ENCODE assay signal across 11 cellular contexts in the genomic region with DNA sequence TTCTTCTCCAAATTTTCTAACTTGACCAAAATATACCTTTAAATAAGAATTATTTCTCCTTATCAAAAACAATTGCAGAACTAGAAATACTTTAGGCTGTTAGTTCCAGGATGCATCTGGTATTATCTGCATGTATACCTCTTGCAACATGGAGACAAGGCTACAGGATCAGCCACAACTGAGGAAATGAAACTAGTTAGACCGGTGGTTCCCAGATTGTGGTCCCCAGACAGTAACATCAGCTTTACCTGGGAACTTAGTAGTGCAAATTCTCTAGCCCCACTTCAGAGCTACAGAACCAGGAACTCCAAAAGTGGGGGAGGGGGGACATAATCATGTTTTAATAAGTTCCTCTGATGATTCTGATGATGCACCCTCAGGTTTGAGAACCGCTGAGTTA.
A peak's percentile ranks its signal among the peaks of the same experiment; 100 is the strongest.
DNase-seq lines count a peak whose midpoint lies in the region; ATAC-seq and TF ChIP-seq lines count a peak whose summit lies in the region.
"Had no signal": no experiment of that assay in that cellular context is flagged by ENCODE, and none has a peak within 500 bp of the region (broad histone marks: within the 10 kb centered on the region; RNA-seq: fewer than 3 reads in every experiment).

No MANE protein-coding gene starts in this region.

- no peaks in the 10 kb centered on the region for H3K79me2 ChIP-seq in osteoblast (ENCODE audit: insufficient read depth, low read length)

- H3K27me3 ChIP-seq in suprapubic skin = no peaks in the 10 kb centered on the region
- no peaks in the 10 kb centered on the region for H3K27me3 ChIP-seq in osteoblast (ENCODE audit: insufficient read depth, low read length)
- H3K27me3 ChIP-seq: pancreas had no signal

- H2AFZ ChIP-seq in osteoblast (ENCODE audit: low read length) = no peak overlapping the region

- ATAC-seq in GM19043 (IDR thresholded peaks at IDR 0.05; ENCODE audit: low read depth, unreplicated experiment) (peak; percentile 63), HG03103 (IDR thresholded peaks at IDR 0.05; ENCODE audit: low read depth, unreplicated experiment) (peak; percentile 75)

- no peak overlapping the region for H3K4me2 ChIP-seq in osteoblast (ENCODE audit: insufficient read depth, low read length)

- TF ChIP-seq EP300 in suprapubic skin (IDR thresholded peaks at IDR 0.05) = no peak

- no peak for TF ChIP-seq CTCF in suprapubic skin (IDR thresholded peaks at IDR 0.05)
- no peak for TF ChIP-seq CTCF in osteoblast (IDR thresholded peaks at IDR 0.05; ENCODE audit: extremely low read depth, low read depth, low read length)

- 85% methylated on average over 2 of the region's 2 CpGs for WGBS in suprapubic skin

- H3K27ac ChIP-seq in suprapubic skin (no peak overlapping the region), osteoblast (ENCODE audit: low read depth, low read length) (no peak overlapping the region)
- H3K27ac ChIP-seq: pancreas had no signal

- H3K4me1 ChIP-seq in suprapubic skin = no peaks in the 10 kb centered on the region
- H3K4me1 ChIP-seq in osteoblast (ENCODE audit: insufficient read depth, low read length) = no peaks in the 10 kb centered on the region
- H3K4me1 ChIP-seq: pancreas had no signal

- H3K4me3 ChIP-seq in suprapubic skin (no peak overlapping the region), osteoblast (ENCODE audit: insufficient read depth, low read length) (no peak overlapping the region)
- H3K4me3 ChIP-seq: pancreas had no signal

- DNase-seq in Ammon's horn (ENCODE audit: low spot score) (peak; percentile 56), OCI-M1 (lab: John Stamatoyannopoulos, UW) (peak; percentile 6), NCI-H345 treated with DMSO at 0.1 percent for 48 hours (lab: John Stamatoyannopoulos, UW; ENCODE audit: unreplicated experiment) (no peak), suprapubic skin (ENCODE audit: low spot score in 2 of 2) (no peak), osteoblast (ENCODE audit: insufficient read length, low spot score, missing footprints) (no peak)
- DNase-seq in stimulated activated CD4-positive, alpha-beta T cell treated with anti-CD3 and anti-CD28 coated beads, Interleukin-1b, Interleukin-23, amount 100 ng/mL, for 48 hours = no peak
- DNase-seq: activated CD4-positive, CD25-positive, alpha-beta regulatory T cell treated with anti-CD3 and anti-CD28 coated beads, Interleukin-2, amount 50 U/mL, for 72 hours; activated naive CD8-positive, alpha-beta T cell treated with anti-CD3 and anti-CD28 coated beads, Interleukin-2, amount 10 ng/mL, durations not matched to agents 7 days and 5 days; pancreas had no signal

- no peaks in the 10 kb centered on the region for H4K20me1 ChIP-seq in osteoblast (ENCODE audit: insufficient read depth, low read length)

- H3K9me3 ChIP-seq in suprapubic skin (no peaks in the 10 kb centered on the region), osteoblast (ENCODE audit: low read depth, low read length) (no peaks in the 10 kb centered on the region)
- H3K9me3 ChIP-seq: pancreas had no signal

- no peaks in the 10 kb centered on the region for H3K36me3 ChIP-seq in suprapubic skin
- H3K36me3 ChIP-seq in osteoblast (ENCODE audit: insufficient read depth, low read length) = no peaks in the 10 kb centered on the region
- H3K36me3 ChIP-seq: pancreas had no signal

- TF ChIP-seq POLR2A in suprapubic skin (IDR thresholded peaks at IDR 0.05) = no peak

Comparison
In these comparisons a context has a peak if more than half of its experiments do, and no peak if none do; other contexts are left out.
1. DNase-seq: peak in Ammon's horn (single experiment) and OCI-M1 (single experiment); none in NCI-H345 treated with DMSO at 0.1 percent for 48 hours (single experiment), suprapubic skin (0 of 2), osteoblast (single experiment) and stimulated activated CD4-positive, alpha-beta T cell treated with anti-CD3 and anti-CD28 coated beads, Interleukin-1b, Interleukin-23, amount 100 ng/mL, for 48 hours (single experiment).